ENCODE assay signal across 7 cellular contexts in genomic region chr11:73139476-73140198, GRCh38. TPM values are rescaled to one million over a fixed set of nuclear protein-coding genes. Genes with fewer than 3 reads are reported as not detected.
A peak's percentile ranks its signal among the peaks of the same experiment; 100 is the strongest.
DNase-seq lines count a peak whose midpoint lies in the region; ATAC-seq and TF ChIP-seq lines count a peak whose summit lies in the region.

No MANE protein-coding gene starts in this region.

- H3K4me3 ChIP-seq in GM23248 (peak overlapping the region; percentile 93), SU-DHL-6 (ENCODE audit: insufficient read depth, low read length, poor library complexity, severe bottlenecking) (peak overlapping the region; percentile 76)
- H3K4me3 ChIP-seq in effector memory CD4-positive, alpha-beta T cell (ENCODE audit: insufficient read depth, low read depth, low read length, poor library complexity, severe bottlenecking): no peak overlapping the region

- TF ChIP-seq CTCF in SU-DHL-6 (IDR thresholded peaks at IDR 0.05; ENCODE audit: insufficient read depth, low read length, poor library complexity, severe bottlenecking): no peak

- H3K9me3 ChIP-seq in GM23248 (ENCODE audit: low read depth) (no peaks in the 10 kb centered on the region), SU-DHL-6 (ENCODE audit: insufficient read depth, low read length) (no peaks in the 10 kb centered on the region)
- no peaks in the 10 kb centered on the region for H3K9me3 ChIP-seq in effector memory CD4-positive, alpha-beta T cell (ENCODE audit: control insufficient read depth, low read length)

- no peaks in the 10 kb centered on the region for H3K27me3 ChIP-seq in GM23248 (replicated peaks; ENCODE audit: insufficient read depth)
- no peaks in the 10 kb centered on the region for H3K27me3 ChIP-seq in SU-DHL-6 (ENCODE audit: low read length)
- H3K27me3 ChIP-seq in effector memory CD4-positive, alpha-beta T cell (replicated peaks; ENCODE audit: control insufficient read depth, insufficient read depth, low read length, poor library complexity, severe bottlenecking): no peaks in the 10 kb centered on the region

- no peaks in the 10 kb centered on the region for H3K36me3 ChIP-seq in GM23248 (ENCODE audit: low read depth)
- H3K36me3 ChIP-seq in SU-DHL-6 (ENCODE audit: low read length): peaks cover 41% of the 10 kb centered on the region
- H3K36me3 ChIP-seq in effector memory CD4-positive, alpha-beta T cell (ENCODE audit: control insufficient read depth, insufficient read depth, low read length): no peaks in the 10 kb centered on the region

- H3K4me1 ChIP-seq in GM23248 (ENCODE audit: insufficient read depth): peaks cover 14% of the 10 kb centered on the region
- H3K4me1 ChIP-seq in effector memory CD4-positive, alpha-beta T cell (ENCODE audit: control insufficient read depth, insufficient read depth, low read length, poor library complexity, severe bottlenecking): peaks cover 11% of the 10 kb centered on the region

- H3K4me2 ChIP-seq in GM23248 (ENCODE audit: unreplicated experiment) (peak overlapping the region; percentile 94), SU-DHL-6 (ENCODE audit: low read depth, low read length, poor library complexity, severe bottlenecking) (peak overlapping the region; percentile 93)

- in situ Hi-C loops in GM23248 (cut with MboI): no loop called here

- H3K9ac ChIP-seq in GM23248: peak overlapping the region; percentile 86
- peak overlapping the region; percentile 96 for H3K9ac ChIP-seq in SU-DHL-6 (ENCODE audit: low read length)

- H3K27ac ChIP-seq in GM23248 (peak overlapping the region; percentile 57), SU-DHL-6 (ENCODE audit: low read depth, low read length) (peak overlapping the region; percentile 95)
- H3K27ac ChIP-seq in effector memory CD4-positive, alpha-beta T cell (ENCODE audit: insufficient read depth, low read length, poor library complexity, severe bottlenecking): no peak overlapping the region

- no peak overlapping the region for H2AFZ ChIP-seq in GM23248
- no peak overlapping the region for H2AFZ ChIP-seq in SU-DHL-6 (ENCODE audit: low read depth, low read length, severe bottlenecking)

- no peaks in the 10 kb centered on the region for H3K9me3 Mint-ChIP-seq in stimulated activated effector memory CD8-positive, alpha-beta T cell treated with anti-CD3 and anti-CD28 coated beads, Interleukin-12 subunit alpha, Interleukin-12 subunit beta, amount 100 ng/mL, for 72 hours

- peaks cover 76% of the 10 kb centered on the region for H3K36me3 Mint-ChIP-seq in stimulated activated effector memory CD8-positive, alpha-beta T cell treated with anti-CD3 and anti-CD28 coated beads, Interleukin-12 subunit alpha, Interleukin-12 subunit beta, amount 100 ng/mL, for 72 hours

- H3K79me2 ChIP-seq in GM23248 (ENCODE audit: insufficient read depth): peaks cover 69% of the 10 kb centered on the region
- H3K79me2 ChIP-seq in SU-DHL-6 (ENCODE audit: insufficient read depth, low read length): peaks cover 72% of the 10 kb centered on the region

- DNase-seq in GM23248: peak; percentile 40
- peak; percentile 35 for DNase-seq in glomerular visceral epithelial cell (ENCODE audit: extremely low spot score)
- no peak for DNase-seq in stimulated activated effector memory CD8-positive, alpha-beta T cell treated with anti-CD3 and anti-CD28 coated beads, Interleukin-12 subunit alpha, Interleukin-12 subunit beta, amount 100 ng/mL, for 72 hours (ENCODE audit: low spot score in 2 of 2)
- DNase-seq in effector memory CD4-positive, alpha-beta T cell: no peak

- H3K27ac Mint-ChIP-seq in stimulated activated effector memory CD8-positive, alpha-beta T cell treated with anti-CD3 and anti-CD28 coated beads, Interleukin-12 subunit alpha, Interleukin-12 subunit beta, amount 100 ng/mL, for 72 hours: peak overlapping the region; percentile 98

- H3K4me1 Mint-ChIP-seq in stimulated activated effector memory CD8-positive, alpha-beta T cell treated with anti-CD3 and anti-CD28 coated beads, Interleukin-12 subunit alpha, Interleukin-12 subunit beta, amount 100 ng/mL, for 72 hours: peaks cover 35% of the 10 kb centered on the region

- WGBS in GM23248 (ENCODE audit: low coverage in 1 of 2, low lambda C conversion rate in 2 of 2, missing lambda C conversion rate in 2 of 2), 2 experiments: 74 to 78% methylated on average over 2 of the region's 2 CpGs

- H3K9me2 ChIP-seq in GM23248 (ENCODE audit: insufficient read depth) (no peaks in the 10 kb centered on the region), SU-DHL-6 (replicated peaks; ENCODE audit: insufficient read depth, low read length) (no peaks in the 10 kb centered on the region)

- no peaks in the 10 kb centered on the region for H4K20me1 ChIP-seq in GM23248 (ENCODE audit: insufficient read depth)
- H4K20me1 ChIP-seq in SU-DHL-6 (ENCODE audit: low read depth, low read length): no peaks in the 10 kb centered on the region; the same call in 1 of the 2 replicates

- ATAC-seq in stimulated activated effector memory CD8-positive, alpha-beta T cell treated with anti-CD3 and anti-CD28 coated beads, Interleukin-12 subunit alpha, Interleukin-12 subunit beta, amount 100 ng/mL, for 72 hours: no peak
- ATAC-seq in GM18870 (IDR thresholded peaks at IDR 0.05; ENCODE audit: unreplicated experiment): no peak
- ATAC-seq in GM19455 (IDR thresholded peaks at IDR 0.05; ENCODE audit: unreplicated experiment): no peak

- H3F3A ChIP-seq in GM23248 (ENCODE audit: insufficient read depth): peaks cover 24% of the 10 kb centered on the region; the same call in 1 of the 2 replicates
- peaks cover 59% of the 10 kb centered on the region for H3F3A ChIP-seq in SU-DHL-6 (ENCODE audit: insufficient read depth)

- H3K4me3 Mint-ChIP-seq in stimulated activated effector memory CD8-positive, alpha-beta T cell treated with anti-CD3 and anti-CD28 coated beads, Interleukin-12 subunit alpha, Interleukin-12 subunit beta, amount 100 ng/mL, for 72 hours: peak overlapping the region; percentile 96

RNA-seq across cellular contexts. Expression of gene FCHSD2, which starts 2.5 kb away (rescaled TPM):
- total RNA-seq in GM23248 (2014; rRNA removed; shearing (Covaris generic)): 8.1 and 9.1 TPM in 2 replicates
- polyA plus RNA-seq in GM23248 (2016; fragmentation: Nextera tagmentation; extraction: Ambion mirVana): 17.6 and 19.8 TPM in 2 replicates

Comparison
In these comparisons a context has a peak if more than half of its experiments do, and no peak if none do; other contexts are left out.
1. DNase-seq: peak in GM23248 (single experiment) and glomerular visceral epithelial cell (single experiment); none in stimulated activated effector memory CD8-positive, alpha-beta T cell treated with anti-CD3 and anti-CD28 coated beads, Interleukin-12 subunit alpha, Interleukin-12 subunit beta, amount 100 ng/mL, for 72 hours (0 of 2) and effector memory CD4-positive, alpha-beta T cell (0 of 3).